9 cellular contexts compared by ENCODE assay signal in genomic region chrX:104280609-104281008, GRCh38. TPM values are rescaled to one million over a fixed set of nuclear protein-coding genes. Genes with fewer than 3 reads are reported as not detected.
"Had no signal": no experiment of that assay in that cellular context is flagged by ENCODE, and none has a peak within 500 bp of the region (broad histone marks: within the 10 kb centered on the region; RNA-seq: fewer than 3 reads in every experiment).

No MANE protein-coding gene starts in this region.

- H2AFZ ChIP-seq: GM23338 had no signal

- H3K27ac ChIP-seq: KMS-11 had no signal

- H3K9ac ChIP-seq: KMS-11 had no signal

- H3K4me2 ChIP-seq: GM23338, KMS-11 had no signal

- FAIRE-seq: H1, H54, HTR-8/SVneo had no signal

- DNase-seq: H9, HCEC 1CT, KBM-7 had no signal

- ATAC-seq: GM23338 had no signal

- H3K4me3 ChIP-seq: GM23338 had no signal

RNA-seq across cellular contexts. Expression of gene ESX1, which starts 25.9 kb away (rescaled TPM):
- total RNA-seq: GM23338, H1, H9, HT-29 had no signal
- polyA plus RNA-seq: GM23338, H1 had no signal
